ENCODE assay signal across 25 cellular contexts in the genomic region with DNA sequence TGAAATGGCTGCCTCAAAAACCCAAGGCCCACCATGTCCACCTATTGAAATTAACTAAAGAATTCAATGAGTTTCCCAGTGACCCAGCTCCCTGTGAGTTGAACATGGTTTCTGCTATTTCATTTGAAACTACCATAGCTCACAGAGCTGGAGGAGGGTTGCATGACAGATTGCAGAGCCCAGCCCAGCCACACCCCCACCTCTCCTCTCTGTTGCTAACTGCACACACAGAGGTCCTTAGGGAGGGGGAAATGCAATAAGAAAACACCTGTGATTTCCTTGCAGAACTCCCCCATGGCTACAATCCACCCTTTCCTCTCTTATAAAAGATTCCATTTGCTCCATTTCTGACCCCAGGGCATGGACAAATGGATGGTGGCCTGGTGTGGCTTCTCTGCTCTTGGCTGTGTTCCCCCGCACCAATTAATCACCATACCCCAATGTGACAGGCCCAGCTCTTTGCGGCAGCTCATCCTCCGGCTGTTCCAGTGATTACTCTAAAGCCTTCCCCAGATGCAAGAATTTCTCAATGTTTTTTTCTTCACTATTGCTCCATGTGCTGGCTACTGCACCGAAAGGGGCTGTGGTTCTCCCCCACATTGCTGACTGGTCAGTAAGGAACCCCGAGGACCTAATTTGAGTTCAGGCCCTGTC.
DNase-seq lines count a peak whose midpoint lies in the region; ATAC-seq lines count a peak whose summit lies in the region.
"Had no signal": no experiment of that assay in that cellular context is flagged by ENCODE, and none has a peak within 500 bp of the region (broad histone marks: within the 10 kb centered on the region; RNA-seq: fewer than 3 reads in every experiment).

No MANE protein-coding gene starts in this region.

- peak; percentile 19 for DNase-seq in M059J (ENCODE audit: low read depth)
- DNase-seq in adipocyte (ENCODE audit: low read depth), result no peak
- peak; percentile 71 for DNase-seq in left kidney (ENCODE audit: low read depth, low spot score)
- DNase-seq in A172 (ENCODE audit: low spot score), result no peak
- DNase-seq in activated CD4-positive, CD25-positive, alpha-beta regulatory T cell treated with anti-CD3 and anti-CD28 coated beads, Interleukin-2, amount 50 U/mL, for 72 hours, result no peak
- DNase-seq: activated CD4-positive, alpha-beta T cell treated with anti-CD3 and anti-CD28 coated beads, Interleukin-2, amount 50 U/mL, for 48 hours; activated CD8-positive, alpha-beta memory T cell treated with anti-CD3 and anti-CD28 coated beads, Interleukin-2, amount 50 U/mL, for 48 hours; activated effector memory CD4-positive, alpha-beta T cell treated with Interleukin-2 at 50 U/mL for 16 hours; AML-193; colonic mucosa; DMS79 treated with DMSO at 0.1 percent for 48 hours; heart right ventricle; Karpas-422; left lung; NCI-H1092; NCI-H2029; NCI-H446 treated with DMSO at 0.1 percent for 48 hours; posterior cingulate gyrus; small intestine; stimulated activated naive B cell treated with anti-CD40 and anti-IgM and Interleukin-4, amounts not matched to agents 10 μg/mL and 1 μg/mL and 100 μg/mL, for 72 hours had no signal

- no peaks in the 10 kb centered on the region for H3K36me3 ChIP-seq in adipocyte (ENCODE audit: control insufficient read depth, insufficient read depth, low read length, severe bottlenecking)
- no peaks in the 10 kb centered on the region for H3K36me3 ChIP-seq in subcutaneous abdominal adipose tissue (ENCODE audit: control insufficient read depth in 5 of 5, insufficient read depth in 5 of 5, low read length in 5 of 5)
- H3K36me3 ChIP-seq: colonic mucosa, heart right ventricle, left lung, thoracic aorta had no signal

- peak overlapping the region; percentile 47 for H3K27ac ChIP-seq in subcutaneous abdominal adipose tissue (ENCODE audit: low read depth, low read length)
- H3K27ac ChIP-seq: colonic mucosa, heart right ventricle, left lung, SK-N-MC, thoracic aorta had no signal

- H3K27me3 ChIP-seq in adipocyte (replicated peaks; ENCODE audit: control insufficient read depth, insufficient read depth, low read length) (no peaks in the 10 kb centered on the region), subcutaneous abdominal adipose tissue (ENCODE audit: control insufficient read depth in 5 of 5, insufficient read depth in 4 of 5, low read length in 5 of 5) (no peaks in the 10 kb centered on the region)
- H3K27me3 ChIP-seq: colonic mucosa, heart right ventricle, left lung had no signal

- H3K4me3 ChIP-seq in adipocyte (ENCODE audit: low read length) (no peak overlapping the region), subcutaneous abdominal adipose tissue (ENCODE audit: low read depth in 1 of 5, low read length in 5 of 5) (no peak overlapping the region)
- H3K4me3 ChIP-seq: colonic mucosa, heart right ventricle, left lung, SK-N-MC, thoracic aorta had no signal

- H3K9ac ChIP-seq in adipocyte (ENCODE audit: low read length) (peak overlapping the region; percentile 7), subcutaneous abdominal adipose tissue (ENCODE audit: low read length in 5 of 5) (no peak overlapping the region)

- ATAC-seq in HG03159 (IDR thresholded peaks at IDR 0.05; ENCODE audit: unreplicated experiment), result no peak
- ATAC-seq: heart right ventricle; left lung; stimulated activated naive B cell treated with anti-CD40 and anti-IgM and Interleukin-4, amounts not matched to agents 10 μg/mL and 1 μg/mL and 100 μg/mL, for 72 hours; WTC11 had no signal

- peaks cover 25% of the 10 kb centered on the region for H3K4me1 ChIP-seq in adipocyte (ENCODE audit: control insufficient read depth, insufficient read depth, low read length)
- H3K4me1 ChIP-seq in subcutaneous abdominal adipose tissue (ENCODE audit: control insufficient read depth in 5 of 5, insufficient read depth in 5 of 5, low read length in 5 of 5), result peaks cover 0 to 33% (median 9%) of the 10 kb centered on the region in 5 donors
- H3K4me1 ChIP-seq: colonic mucosa, heart right ventricle, left lung had no signal

- H3K9me3 ChIP-seq in adipocyte (ENCODE audit: control insufficient read depth, low read length), result no peaks in the 10 kb centered on the region
- no peaks in the 10 kb centered on the region for H3K9me3 ChIP-seq in subcutaneous abdominal adipose tissue (ENCODE audit: control insufficient read depth in 5 of 5, low read length in 5 of 5)
- H3K9me3 ChIP-seq: colonic mucosa, heart right ventricle, thoracic aorta had no signal

Comparison
In these comparisons a context has a peak if more than half of its experiments do, and no peak if none do; other contexts are left out.
1. DNase-seq: peak in M059J (single experiment) and left kidney (single experiment); none in adipocyte (single experiment), A172 (single experiment) and activated CD4-positive, CD25-positive, alpha-beta regulatory T cell treated with anti-CD3 and anti-CD28 coated beads, Interleukin-2, amount 50 U/mL, for 72 hours (single experiment).